Comparison of ENCODE assay signal across 19 cellular contexts in the genomic region with DNA sequence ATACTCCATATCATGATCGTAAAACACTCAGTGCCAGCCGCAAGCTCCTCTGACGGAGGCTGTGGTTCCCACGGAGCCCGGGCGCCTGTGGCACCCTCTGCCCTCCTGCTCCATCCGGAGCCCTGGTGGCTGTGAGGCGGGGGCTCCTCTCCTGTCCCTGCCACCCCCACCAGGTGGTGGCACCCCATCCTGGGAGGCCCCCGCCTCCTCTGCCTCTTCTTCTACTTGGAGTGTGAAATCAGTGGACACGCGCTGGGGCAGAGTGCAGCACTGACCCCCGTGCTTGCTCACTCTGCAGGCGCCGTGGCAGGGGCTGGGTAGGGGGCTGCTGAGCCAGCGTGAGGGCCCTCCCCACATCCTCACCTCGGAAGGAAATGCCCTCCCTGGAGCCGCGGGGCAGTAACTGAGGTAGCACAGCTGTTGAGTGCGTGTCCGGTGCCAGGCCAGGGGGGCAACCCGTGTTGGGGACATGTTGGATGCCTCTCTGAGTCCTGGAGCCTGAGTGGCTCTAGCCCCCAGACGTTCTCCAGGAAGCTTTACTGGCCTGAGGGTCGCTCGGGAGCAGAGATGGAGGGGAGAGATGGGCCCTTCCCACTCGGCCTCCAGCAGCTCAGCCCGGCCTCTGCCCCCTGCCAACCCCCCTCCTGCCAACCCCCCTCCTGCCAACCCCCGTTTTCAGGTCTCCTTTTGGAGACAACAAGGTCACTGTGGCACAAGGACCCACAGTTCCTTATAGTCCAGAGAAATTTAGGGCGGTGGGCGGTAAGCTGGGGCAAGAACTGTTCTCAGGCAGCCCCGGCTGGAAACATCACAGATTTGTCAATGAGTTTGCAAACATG. TPM values are rescaled to one million over a fixed set of nuclear protein-coding genes. Genes with fewer than 3 reads are reported as not detected.
A peak's percentile ranks its signal among the peaks of the same experiment; 100 is the strongest.
DNase-seq lines count a peak whose midpoint lies in the region; ATAC-seq and TF ChIP-seq lines count a peak whose summit lies in the region.
"Had no signal": no experiment of that assay in that cellular context is flagged by ENCODE, and none has a peak within 500 bp of the region (broad histone marks: within the 10 kb centered on the region; RNA-seq: fewer than 3 reads in every experiment).

No MANE protein-coding gene starts in this region.

- no peak overlapping the region for H3K4me3 Mint-ChIP-seq in natural killer cell
- no peak overlapping the region for H3K4me3 Mint-ChIP-seq in natural killer cell treated with Interleukin-12 subunit alpha and Interleukin-12 subunit beta and Interleukin-15 and Interleukin-18, amount 100 ng/mL, for 72 hours
- H3K4me3 Mint-ChIP-seq: dendritic cell treated with granulocyte-macrophage colony-stimulating factor and Interleukin-4, amounts not matched to agents 40 ng/mL and 50 ng/mL, for 4 days; GM23338; IgD-negative memory B cell had no signal

- ATAC-seq in natural killer cell (peak in 2 of 3 donors; percentile 46 to 75), GM21360 (IDR thresholded peaks at IDR 0.05; ENCODE audit: unreplicated experiment) (no peak)
- no peak for ATAC-seq in natural killer cell treated with Interleukin-12 subunit alpha and Interleukin-12 subunit beta and Interleukin-15 and Interleukin-18, amount 100 ng/mL, for 72 hours
- ATAC-seq: activated T-cell treated with anti-CD3 and anti-CD28 coated beads, Interleukin-2, amount 50 U/mL, for 72 hours; GM23338 had no signal

- peaks cover 0 to 4% (median 0%) of the 10 kb centered on the region in 4 donors for H3K4me1 ChIP-seq in Peyer's patch

- H3K4me1 Mint-ChIP-seq in natural killer cell = peaks cover 19 to 62% of the 10 kb centered on the region in 2 donors
- peaks cover 20 to 33% of the 10 kb centered on the region in 2 donors for H3K4me1 Mint-ChIP-seq in natural killer cell treated with Interleukin-12 subunit alpha and Interleukin-12 subunit beta and Interleukin-15 and Interleukin-18, amount 100 ng/mL, for 72 hours (ENCODE audit: low read depth in 2 of 2)

- H3K36me3 ChIP-seq in Peyer's patch = no peaks in the 10 kb centered on the region

- no peaks in the 10 kb centered on the region for H3K27me3 ChIP-seq in Peyer's patch

- DNase-seq in natural killer cell = peak; percentile 33
- DNase-seq in natural killer cell treated with Interleukin-12 subunit alpha and Interleukin-12 subunit beta and Interleukin-15 and Interleukin-18, amount 100 ng/mL, for 72 hours (ENCODE audit: low spot score) = no peak
- DNase-seq in Peyer's patch = peak in 2 of 3 donors; percentile 30 to 40
- DNase-seq in mesenteric fat pad (ENCODE audit: low spot score) = peak; percentile 79
- no peak for DNase-seq in occipital lobe (lab: John Stamatoyannopoulos, UW)
- no peak for DNase-seq in effector CD8-positive, alpha-beta T cell (lab: John Stamatoyannopoulos, UW)
- DNase-seq: activated T-cell treated with anti-CD3 and anti-CD28 coated beads, Interleukin-2, amount 50 U/mL, for 72 hours; DMS79; NCI-H1694 treated with DMSO at 0.1 percent for 48 hours; NCI-H2227 treated with DMSO at 0.1 percent for 48 hours; nucleus accumbens; OCI-M1; SIG-M5; stimulated activated CD4-positive, alpha-beta T cell treated with anti-CD3 and anti-CD28 coated beads, Interleukin-12 subunit alpha, Interleukin-12 subunit beta, amount 100 ng/mL, for 4 hours had no signal

- H3K9me3 ChIP-seq in Peyer's patch = no peaks in the 10 kb centered on the region

- no peak for TF ChIP-seq POLR2A in Peyer's patch (IDR thresholded peaks at IDR 0.05)

- TF ChIP-seq CTCF in natural killer cell (IDR thresholded peaks at IDR 0.05) = no peak
- TF ChIP-seq CTCF in Peyer's patch (IDR thresholded peaks at IDR 0.05) = no peak

- peaks cover 7 to 12% of the 10 kb centered on the region in 2 donors for H3K27me3 Mint-ChIP-seq in natural killer cell (ENCODE audit: low read depth in 2 of 2)
- H3K27me3 Mint-ChIP-seq in natural killer cell treated with Interleukin-12 subunit alpha and Interleukin-12 subunit beta and Interleukin-15 and Interleukin-18, amount 100 ng/mL, for 72 hours = peaks cover 8 to 19% of the 10 kb centered on the region in 2 donors

- intact Hi-C loops in natural killer cell (cut with micrococcal nuclease) = no loop called here

- H3K36me3 Mint-ChIP-seq in natural killer cell = no peaks in the 10 kb centered on the region
- H3K36me3 Mint-ChIP-seq in natural killer cell treated with Interleukin-12 subunit alpha and Interleukin-12 subunit beta and Interleukin-15 and Interleukin-18, amount 100 ng/mL, for 72 hours = no peaks in the 10 kb centered on the region
- H3K36me3 Mint-ChIP-seq: IgD-negative memory B cell had no signal

- H3K27ac Mint-ChIP-seq in natural killer cell = peak overlapping the region in 1 of 2 donors; percentile 24
- H3K27ac Mint-ChIP-seq in natural killer cell treated with Interleukin-12 subunit alpha and Interleukin-12 subunit beta and Interleukin-15 and Interleukin-18, amount 100 ng/mL, for 72 hours = no peak overlapping the region
- H3K27ac Mint-ChIP-seq: activated T-cell treated with anti-CD3 and anti-CD28 coated beads, Interleukin-2, amount 50 U/mL, for 72 hours; dendritic cell treated with granulocyte-macrophage colony-stimulating factor and Interleukin-4, amounts not matched to agents 40 ng/mL and 50 ng/mL, for 4 days had no signal

- H3K9me3 Mint-ChIP-seq in natural killer cell = no peaks in the 10 kb centered on the region
- H3K9me3 Mint-ChIP-seq in natural killer cell treated with Interleukin-12 subunit alpha and Interleukin-12 subunit beta and Interleukin-15 and Interleukin-18, amount 100 ng/mL, for 72 hours = no peaks in the 10 kb centered on the region
- H3K9me3 Mint-ChIP-seq: activated T-cell treated with anti-CD3 and anti-CD28 coated beads, Interleukin-2, amount 50 U/mL, for 72 hours; dendritic cell treated with granulocyte-macrophage colony-stimulating factor and Interleukin-4, amounts not matched to agents 40 ng/mL and 50 ng/mL, for 4 days; GM23338; IgD-negative memory B cell had no signal

- H3K4me3 ChIP-seq in Peyer's patch = no peak overlapping the region
- H3K4me3 ChIP-seq: GM23338 had no signal

- no peak overlapping the region for H3K27ac ChIP-seq in Peyer's patch
- H3K27ac ChIP-seq: epithelial cell of prostate had no signal

RNA-seq across cellular contexts. Expression of a gene that starts 58.6 kb away (rescaled TPM):
- total RNA-seq in natural killer cell = 10 to 100 TPM; 10.4 to 14.7 (median 13.8) TPM
- total RNA-seq in natural killer cell treated with Interleukin-12 subunit alpha and Interleukin-12 subunit beta and Interleukin-15 and Interleukin-18, amount 100 ng/mL, for 72 hours = 1 to 10 TPM; 3.1 to 3.5 TPM
- total RNA-seq in Peyer's patch = 10 to 100 TPM; 33.0 to 68.5 (median 40.8) TPM
- 25.9 TPM for total RNA-seq in mesenteric fat pad
- 16.1 TPM for total RNA-seq in occipital lobe

Comparison
In these comparisons a context has a peak if more than half of its experiments do, and no peak if none do; other contexts are left out.
1. ATAC-seq: peak in natural killer cell (2 of 3); none in natural killer cell treated with Interleukin-12 subunit alpha and Interleukin-12 subunit beta and Interleukin-15 and Interleukin-18, amount 100 ng/mL, for 72 hours (0 of 2) and GM21360 (single experiment).
2. DNase-seq: peak in natural killer cell (single experiment), Peyer's patch (2 of 3) and mesenteric fat pad (single experiment); none in natural killer cell treated with Interleukin-12 subunit alpha and Interleukin-12 subunit beta and Interleukin-15 and Interleukin-18, amount 100 ng/mL, for 72 hours (single experiment), occipital lobe (single experiment) and effector CD8-positive, alpha-beta T cell (single experiment).